In the genomic region with DNA sequence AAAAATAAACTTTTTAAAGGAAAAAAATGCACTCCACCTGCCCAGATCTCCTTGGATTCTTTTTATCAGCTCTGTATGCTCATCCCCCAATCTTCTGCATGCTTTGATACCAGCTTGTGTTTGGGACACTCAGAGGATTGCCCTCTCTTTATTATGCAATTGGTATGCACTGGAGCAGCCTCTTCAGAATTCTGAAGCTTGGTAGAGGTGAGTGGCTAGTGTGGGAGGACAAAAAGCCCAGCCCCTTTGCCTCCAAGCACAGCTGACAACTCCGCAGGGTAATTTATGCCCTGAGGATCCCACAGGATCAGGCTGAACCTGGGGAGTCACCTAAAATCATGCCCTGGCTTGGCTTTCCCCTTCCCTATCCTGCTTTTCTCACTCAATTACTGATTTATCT, we compare ENCODE assay signal across 26 cellular contexts. TPM values are rescaled to one million over a fixed set of nuclear protein-coding genes. Genes with fewer than 3 reads are reported as not detected.
"Had no signal": no experiment of that assay in that cellular context is flagged by ENCODE, and none has a peak within 500 bp of the region (broad histone marks: within the 10 kb centered on the region; RNA-seq: fewer than 3 reads in every experiment).

No MANE protein-coding gene starts in this region.

- H3K9me3 ChIP-seq: body of pancreas had no signal

- DNase-seq: activated CD4-positive, alpha-beta T cell treated with anti-CD3 and anti-CD28 coated beads, Interleukin-2, amount 50 U/mL, for 1 hour; activated CD8-positive, alpha-beta T cell treated with anti-CD3 and anti-CD28 coated beads, Interleukin-2, amount 10 ng/mL, durations not matched to agents 7 days and 5 days; activated gamma-delta T cell; activated naive CD4-positive, alpha-beta T cell treated with anti-CD3 and anti-CD28 coated beads, Interleukin-2, amount 50 U/mL, for 16 hours; activated naive CD8-positive, alpha-beta T cell treated with anti-CD3 and anti-CD28 coated beads, Interleukin-2, amount 50 U/mL, for 24 hours; anterior cingulate cortex; body of pancreas; caudate nucleus; effector CD4-positive, alpha-beta T cell; erythroblast; foreskin fibroblast; naive B cell; occipital lobe; posterior cingulate gyrus; stimulated activated CD4-positive, alpha-beta T cell treated with anti-CD3 and anti-CD28 coated beads, Interleukin-2, amount 100 ng/mL, for 48 hours; stimulated activated CD8-positive, alpha-beta memory T cell treated with anti-CD3 and anti-CD28 coated beads, Interleukin-4, amount 100 ng/mL, for 48 hours; stimulated activated naive B cell treated with anti-CD40 and anti-IgM and Interleukin-4, amounts not matched to agents 10 μg/mL and 1 μg/mL and 100 μg/mL, for 72 hours had no signal

- H3K4me3 ChIP-seq: body of pancreas, smooth muscle cell had no signal

- H3K27ac ChIP-seq: body of pancreas had no signal

- ATAC-seq: activated CD4-positive, CD25-positive, alpha-beta regulatory T cell treated with anti-CD3 and anti-CD28 coated beads, Interleukin-2, amount 50 U/mL, for 24 hours; activated CD8-positive, alpha-beta T cell treated with anti-CD3 and anti-CD28 coated beads, Interleukin-2, amount 10 ng/mL, durations not matched to agents 7 days and 5 days; activated naive CD8-positive, alpha-beta T cell treated with anti-CD3 and anti-CD28 coated beads, Interleukin-2, amount 50 U/mL, for 24 hours; body of pancreas; sciatic nerve; stimulated activated naive B cell treated with anti-CD40 and anti-IgM and Interleukin-4, amounts not matched to agents 10 μg/mL and 1 μg/mL and 100 μg/mL, for 72 hours had no signal

- H3K27me3 ChIP-seq: body of pancreas had no signal

RNA-seq across cellular contexts. Expression of a gene that starts 16.7 kb away (rescaled TPM):
- total RNA-seq: activated CD8-positive, alpha-beta T cell treated with anti-CD3 and anti-CD28 coated beads, Interleukin-2, amount 10 ng/mL, durations not matched to agents 7 days and 5 days; body of pancreas; fibroblast of lung; liver; mesenteric fat pad; mucosa of gallbladder; neural crest cell; occipital lobe; sciatic nerve; smooth muscle cell; temporal lobe had no signal
- polyA plus RNA-seq: fibroblast of lung, liver, smooth muscle cell had no signal
